Comparison of ENCODE assay signal across 11 cellular contexts in genomic region chr2:235724964-235725603, GRCh38.
A peak's percentile ranks its signal among the peaks of the same experiment; 100 is the strongest.
DNase-seq lines count a peak whose midpoint lies in the region; ATAC-seq and TF ChIP-seq lines count a peak whose summit lies in the region.
"Had no signal": no experiment of that assay in that cellular context is flagged by ENCODE, and none has a peak within 500 bp of the region (broad histone marks: within the 10 kb centered on the region; RNA-seq: fewer than 3 reads in every experiment).

No MANE protein-coding gene starts in this region.

- H3K9me3 ChIP-seq in osteoblast (ENCODE audit: low read depth, low read length): no peaks in the 10 kb centered on the region
- no peaks in the 10 kb centered on the region for H3K9me3 ChIP-seq in SJCRH30 (replicated peaks)

- DNase-seq in AG08395 (ENCODE audit: low spot score) (peak; percentile 15), Right ventricle myocardium superior (peak; percentile 82), omental fat pad (ENCODE audit: low spot score) (no peak), DMS53 treated with DMSO at 0.1 percent for 48 hours (lab: John Stamatoyannopoulos, UW; ENCODE audit: unreplicated experiment) (no peak), osteoblast (ENCODE audit: insufficient read length, low spot score, missing footprints) (no peak), SJCRH30 (no peak), Kasumi-1 (lab: John Stamatoyannopoulos, UW) (no peak)
- DNase-seq: activated T-cell treated with anti-CD3 and anti-CD28 coated beads for 4 hours, NCI-H2171, trophoblast cell had no signal

- intact Hi-C loops in Right ventricle myocardium superior (cut with DNase I): no loop called here

- ATAC-seq in Right ventricle myocardium superior (ENCODE audit: poor library complexity): peak; percentile 80
- peak; percentile 49 for ATAC-seq in omental fat pad (ENCODE audit: low FRiP score)

- H3K27ac ChIP-seq in VCaP (peak overlapping the region; percentile 83), osteoblast (ENCODE audit: low read depth, low read length) (no peak overlapping the region), SJCRH30 (no peak overlapping the region)

- no peaks in the 10 kb centered on the region for H3K79me2 ChIP-seq in osteoblast (ENCODE audit: insufficient read depth, low read length)

- TF ChIP-seq CTCF in VCaP (conservative IDR thresholded peaks at IDR 0.05) (no peak), omental fat pad (IDR thresholded peaks at IDR 0.05) (no peak), osteoblast (IDR thresholded peaks at IDR 0.05; ENCODE audit: extremely low read depth, low read depth, low read length) (no peak)

- no peaks in the 10 kb centered on the region for H3K27me3 ChIP-seq in osteoblast (ENCODE audit: insufficient read depth, low read length)
- no peaks in the 10 kb centered on the region for H3K27me3 ChIP-seq in SJCRH30

- H2AFZ ChIP-seq in osteoblast (ENCODE audit: low read length): no peak overlapping the region

- H3K36me3 ChIP-seq in osteoblast (ENCODE audit: insufficient read depth, low read length) (peaks cover 2% of the 10 kb centered on the region), SJCRH30 (no peaks in the 10 kb centered on the region; the same call in none of the 2 replicates)

- H3K4me3 ChIP-seq in osteoblast (ENCODE audit: insufficient read depth, low read length) (no peak overlapping the region), SJCRH30 (no peak overlapping the region)

- H3K4me1 ChIP-seq in osteoblast (ENCODE audit: insufficient read depth, low read length) (no peaks in the 10 kb centered on the region), SJCRH30 (no peaks in the 10 kb centered on the region)

- H3K4me2 ChIP-seq in osteoblast (ENCODE audit: insufficient read depth, low read length): no peak overlapping the region

- peaks cover 17% of the 10 kb centered on the region for H4K20me1 ChIP-seq in osteoblast (ENCODE audit: insufficient read depth, low read length)

Comparison
In these comparisons a context has a peak if more than half of its experiments do, and no peak if none do; other contexts are left out.
1. DNase-seq: peak in AG08395 (single experiment) and Right ventricle myocardium superior (single experiment); none in omental fat pad (single experiment), DMS53 treated with DMSO at 0.1 percent for 48 hours (single experiment), osteoblast (single experiment), SJCRH30 (0 of 2) and Kasumi-1 (0 of 2).